In the genomic region with DNA sequence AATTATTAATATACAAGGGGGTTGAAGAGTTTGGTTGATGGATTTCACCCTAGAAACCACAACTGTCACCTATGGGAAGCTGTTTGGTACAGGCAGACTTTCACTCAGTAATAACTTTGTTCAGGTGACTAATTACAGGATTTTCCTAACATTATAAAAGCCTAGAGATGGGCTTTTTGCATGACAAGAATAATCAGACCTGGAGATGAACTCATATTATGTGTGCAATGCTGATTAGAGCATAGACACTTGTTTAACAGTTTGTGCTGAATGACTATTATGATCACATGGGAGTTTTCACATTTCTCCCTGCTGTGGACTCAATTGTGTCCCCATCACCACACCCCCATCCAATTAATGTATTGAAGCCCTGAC, we compare ENCODE assay signal across 15 cellular contexts.
DNase-seq lines count a peak whose midpoint lies in the region; ATAC-seq and TF ChIP-seq lines count a peak whose summit lies in the region.
"Had no signal": no experiment of that assay in that cellular context is flagged by ENCODE, and none has a peak within 500 bp of the region (broad histone marks: within the 10 kb centered on the region; RNA-seq: fewer than 3 reads in every experiment).

No MANE protein-coding gene starts in this region.

- H3K4me1 Mint-ChIP-seq in naive thymus-derived CD8-positive, alpha-beta T cell, result peaks cover 0 to 7% (median 0%) of the 10 kb centered on the region in 4 donors

- intact Hi-C loops in left ventricle myocardium inferior (cut with micrococcal nuclease), result no loop called here

- peaks cover 0 to 10% (median 3%) of the 10 kb centered on the region in 5 donors for H3K27me3 Mint-ChIP-seq in naive thymus-derived CD8-positive, alpha-beta T cell

- H3K36me3 ChIP-seq in OCI-LY3 (replicated peaks; ENCODE audit: low read depth, low read length) (no peaks in the 10 kb centered on the region), left ventricle myocardium inferior (no peaks in the 10 kb centered on the region)

- H3K4me3 ChIP-seq in OCI-LY3 (ENCODE audit: low read length) (no peak overlapping the region), left ventricle myocardium inferior (no peak overlapping the region)

- H3K27me3 ChIP-seq in OCI-LY3 (ENCODE audit: low read depth, low read length), result no peaks in the 10 kb centered on the region
- H3K27me3 ChIP-seq in left ventricle myocardium inferior (ENCODE audit: low read depth), result no peaks in the 10 kb centered on the region

- peak; percentile 31 for ATAC-seq in GM18520 (IDR thresholded peaks at IDR 0.05; ENCODE audit: unreplicated experiment)
- peak; percentile 30 for ATAC-seq in GM21423 (IDR thresholded peaks at IDR 0.05; ENCODE audit: unreplicated experiment)
- ATAC-seq in HG02981 (IDR thresholded peaks at IDR 0.05; ENCODE audit: unreplicated experiment), result peak; percentile 43
- ATAC-seq in naive thymus-derived CD8-positive, alpha-beta T cell, result no peak

- DNase-seq in NCI-H2171 (lab: John Stamatoyannopoulos, UW), result no peak
- DNase-seq in naive thymus-derived CD8-positive, alpha-beta T cell, result no peak
- no peak for DNase-seq in left ventricle myocardium inferior
- no peak for DNase-seq in caudate nucleus (lab: John Stamatoyannopoulos, UW)
- DNase-seq: activated CD8-positive, alpha-beta memory T cell treated with anti-CD3 and anti-CD28 coated beads, Interleukin-2, amount 50 U/mL, for 4 hours; effector CD4-positive, alpha-beta T cell; H7; hippocampal formation; Kasumi-1; mesendoderm; stimulated activated CD4-positive, alpha-beta T cell treated with anti-CD3 and anti-CD28 coated beads, Interleukin-2, amount 100 ng/mL, for 48 hours had no signal

- no peaks in the 10 kb centered on the region for H4K20me1 ChIP-seq in OCI-LY3 (ENCODE audit: insufficient read depth, low read length)

- TF ChIP-seq CTCF in OCI-LY3 (IDR thresholded peaks at IDR 0.05; ENCODE audit: low read depth, low read length) (no peak), left ventricle myocardium inferior (IDR thresholded peaks at IDR 0.05; ENCODE audit: borderline replicate concordance) (no peak)

- no peaks in the 10 kb centered on the region for H3K36me3 Mint-ChIP-seq in naive thymus-derived CD8-positive, alpha-beta T cell

- POLR2A ChIA-PET in naive thymus-derived CD8-positive, alpha-beta T cell (lab: Charles Lee), result no interaction called here

- no peaks in the 10 kb centered on the region for H3K9me3 Mint-ChIP-seq in naive thymus-derived CD8-positive, alpha-beta T cell

- H3K4me1 ChIP-seq in OCI-LY3 (ENCODE audit: low read length) (peaks cover 23% of the 10 kb centered on the region), left ventricle myocardium inferior (no peaks in the 10 kb centered on the region)

- H3K9me3 ChIP-seq in OCI-LY3 (ENCODE audit: insufficient read depth, low read length), result no peaks in the 10 kb centered on the region
- no peaks in the 10 kb centered on the region for H3K9me3 ChIP-seq in left ventricle myocardium inferior (replicated peaks)

- H3K4me2 ChIP-seq in OCI-LY3 (ENCODE audit: low read length), result peak overlapping the region; percentile 46

- no peak overlapping the region for H3K4me3 Mint-ChIP-seq in naive thymus-derived CD8-positive, alpha-beta T cell

- H3K27ac Mint-ChIP-seq in naive thymus-derived CD8-positive, alpha-beta T cell, result no peak overlapping the region

- no peaks in the 10 kb centered on the region for H3K79me2 ChIP-seq in OCI-LY3 (ENCODE audit: low read length)

- H3K27ac ChIP-seq in OCI-LY3 (ENCODE audit: low read length) (peak overlapping the region; percentile 71), left ventricle myocardium inferior (replicated peaks) (no peak overlapping the region), caudate nucleus (ENCODE audit: low read depth, low read length) (no peak overlapping the region)

- no peak overlapping the region; the same call in 1 of the 2 replicates for H2AFZ ChIP-seq in OCI-LY3 (ENCODE audit: low read depth, low read length)

- H3K9ac ChIP-seq in OCI-LY3 (ENCODE audit: low read length), result no peak overlapping the region

Comparison
In these comparisons a context has a peak if more than half of its experiments do, and no peak if none do; other contexts are left out.
1. ATAC-seq: peak in GM18520 (single experiment), GM21423 (single experiment) and HG02981 (single experiment); none in naive thymus-derived CD8-positive, alpha-beta T cell (0 of 2).